ENCODE assay signal across 1 cellular context in the genomic region with DNA sequence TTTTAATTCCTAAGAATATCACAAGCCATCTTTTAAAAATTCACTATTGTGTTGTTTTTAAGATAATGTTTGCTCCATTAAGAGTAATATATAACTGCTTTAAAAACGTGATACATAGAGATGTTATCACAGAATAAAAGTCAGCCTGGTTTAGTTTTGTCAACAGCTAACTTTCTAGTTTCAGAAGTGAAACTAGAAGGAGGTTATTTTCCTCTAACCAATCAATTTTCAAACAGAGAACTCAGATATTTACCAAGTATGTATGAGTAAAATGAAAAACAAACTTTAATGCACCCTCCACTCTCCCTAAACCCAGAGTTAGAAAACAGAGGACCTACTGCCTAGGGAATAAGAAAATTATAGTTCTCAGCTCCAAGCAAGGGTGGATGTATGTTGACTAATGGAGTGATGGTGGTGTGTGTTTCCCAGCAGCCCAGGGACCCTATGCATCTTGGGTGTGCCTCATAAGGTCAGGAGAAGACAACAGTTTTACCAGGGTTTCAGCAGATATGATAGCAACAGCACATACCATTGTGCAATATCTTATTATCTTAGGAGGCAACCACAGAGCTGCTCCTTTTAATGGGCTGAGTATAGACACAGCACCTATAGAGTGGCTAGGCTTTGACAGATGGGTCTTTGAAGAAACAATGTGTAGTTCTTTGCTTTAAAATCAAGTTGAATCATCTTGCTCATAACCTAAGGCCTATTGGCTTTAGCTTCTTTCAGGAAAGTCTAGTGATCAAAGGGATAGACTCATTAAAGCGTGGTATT.
TF ChIP-seq lines count a peak whose summit lies in the region.

No MANE protein-coding gene starts in this region.

TF ChIP-seq in H1, 55 proteins besides CTCF, POLR2A, EP300 and RAD21:
- TF ChIP-seq, protein P1, sequence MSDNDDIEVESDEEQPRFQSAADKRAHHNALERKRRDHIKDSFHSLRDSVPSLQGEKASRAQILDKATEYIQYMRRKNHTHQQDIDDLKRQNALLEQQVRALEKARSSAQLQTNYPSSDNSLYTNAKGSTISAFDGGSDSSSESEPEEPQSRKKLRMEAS (IDR thresholded peaks at IDR 0.05): no peak
- TF ChIP-seq CEBPB (IDR thresholded peaks at IDR 0.05; ENCODE audit: low read depth, low read length): peak; percentile 25; the same call in 1 of the 2 replicates
